Comparison of ENCODE assay signal across 14 cellular contexts in the genomic region with DNA sequence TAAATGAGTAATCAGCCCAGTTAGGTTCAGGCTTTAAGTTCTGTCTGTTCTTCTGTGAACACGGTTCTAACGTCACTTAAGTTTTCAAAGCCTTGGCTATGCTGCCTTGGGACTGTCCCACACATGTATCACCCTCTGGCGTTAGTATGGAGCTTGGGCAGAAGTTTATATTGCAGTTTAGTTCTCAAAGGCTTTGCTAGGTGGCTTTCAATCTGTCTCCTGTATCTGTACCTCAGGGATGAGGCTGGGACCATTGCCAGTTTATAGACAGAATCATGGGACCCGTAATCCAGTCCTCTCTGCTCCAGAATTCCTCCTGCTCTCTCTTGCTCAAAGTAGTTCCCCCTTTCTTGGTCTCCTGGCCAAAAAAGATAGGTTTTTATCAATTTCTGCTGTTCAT. TPM values are rescaled to one million over a fixed set of nuclear protein-coding genes. Genes with fewer than 3 reads are reported as not detected.
DNase-seq lines count a peak whose midpoint lies in the region; ATAC-seq and TF ChIP-seq lines count a peak whose summit lies in the region.
"Had no signal": no experiment of that assay in that cellular context is flagged by ENCODE, and none has a peak within 500 bp of the region (broad histone marks: within the 10 kb centered on the region; RNA-seq: fewer than 3 reads in every experiment).

No MANE protein-coding gene starts in this region.

- H3K27ac ChIP-seq in VCaP = no peak overlapping the region
- H3K27ac ChIP-seq in esophagus squamous epithelium = no peak overlapping the region
- H3K27ac ChIP-seq: psoas muscle had no signal

- H3K4me3 ChIP-seq in esophagus squamous epithelium = no peak overlapping the region
- H3K4me3 ChIP-seq: psoas muscle had no signal

- intact Hi-C loops in esophagus squamous epithelium (cut with DNase I) = no loop called here

- no peaks in the 10 kb centered on the region for H3K4me1 ChIP-seq in esophagus squamous epithelium
- H3K4me1 ChIP-seq: psoas muscle had no signal

- no peaks in the 10 kb centered on the region for H3K9me3 ChIP-seq in esophagus squamous epithelium
- H3K9me3 ChIP-seq: psoas muscle had no signal

- H3K36me3 ChIP-seq in esophagus squamous epithelium = no peaks in the 10 kb centered on the region

- ATAC-seq in left lobe of liver (peak; percentile 99), HG02588 (IDR thresholded peaks at IDR 0.05; ENCODE audit: unreplicated experiment) (no peak)
- ATAC-seq: psoas muscle; stimulated activated memory B cell treated with anti-CD40 and anti-IgM and Interleukin-4, amounts not matched to agents 10 μg/mL and 1 μg/mL and 100 μg/mL, for 72 hours had no signal

- TF ChIP-seq POLR2A in esophagus squamous epithelium (IDR thresholded peaks at IDR 0.05) = no peak

- WGBS in esophagus squamous epithelium, 2 donors = 45 to 82% methylated on average over 4 of the region's 4 CpGs

- DNase-seq in GM03348 (ENCODE audit: low spot score) (peak; percentile 23), left lobe of liver (ENCODE audit: low spot score) (peak; percentile 50), esophagus squamous epithelium (lab: John Stamatoyannopoulos, UW) (no peak)
- no peak for DNase-seq in activated effector memory CD4-positive, alpha-beta T cell treated with anti-CD3 and anti-CD28 coated beads, Interleukin-2, amount 50 U/mL, for 16 hours
- DNase-seq in effector CD8-positive, alpha-beta T cell (lab: John Stamatoyannopoulos, UW) = no peak
- DNase-seq: CD4-positive, alpha-beta memory T cell; NCI-H1436 treated with DMSO at 0.1 percent for 48 hours; psoas muscle; stimulated activated CD4-positive, alpha-beta T cell treated with anti-CD3 and anti-CD28 coated beads, Interleukin-2, amount 100 ng/mL, for 24 hours had no signal

- TF ChIP-seq CTCF in LNCAP (IDR thresholded peaks at IDR 0.05) = peak; percentile 45; the same call in 1 of the 2 replicates
- peak; percentile 64 for TF ChIP-seq CTCF in VCaP (conservative IDR thresholded peaks at IDR 0.05)
- no peak for TF ChIP-seq CTCF in esophagus squamous epithelium (IDR thresholded peaks at IDR 0.05)

- H3K27me3 ChIP-seq in esophagus squamous epithelium = peaks cover 0 to 3% (median 0%) of the 10 kb centered on the region in 4 donors

RNA-seq across cellular contexts. Expression of gene C9orf40, which starts 12.1 kb away (rescaled TPM):
- 2.0 TPM for total RNA-seq in left lobe of liver
- 1 to 10 TPM; 2.5 to 5.3 (median 4.1) TPM for total RNA-seq in esophagus squamous epithelium

RNA-seq across cellular contexts. Expression of gene TRPM6, which starts 52.9 kb away (rescaled TPM):
- total RNA-seq in left lobe of liver (0.03 TPM), esophagus squamous epithelium (1 to 10 TPM in 2 of 4 donors, under 1 TPM in 2; 0.27 to 1.6 (median 1.2) TPM)
- total RNA-seq: CD4-positive, alpha-beta memory T cell; OCI-LY7 had no signal

Comparison
In these comparisons a context has a peak if more than half of its experiments do, and no peak if none do; other contexts are left out.
1. DNase-seq: peak in GM03348 (single experiment) and left lobe of liver (single experiment); none in esophagus squamous epithelium (single experiment), activated effector memory CD4-positive, alpha-beta T cell treated with anti-CD3 and anti-CD28 coated beads, Interleukin-2, amount 50 U/mL, for 16 hours (single experiment) and effector CD8-positive, alpha-beta T cell (single experiment).
2. CTCF ChIP-seq: peak in LNCAP (single experiment) and VCaP (single experiment); none in esophagus squamous epithelium (0 of 6).